26 cellular contexts compared by ENCODE assay signal in the genomic region with DNA sequence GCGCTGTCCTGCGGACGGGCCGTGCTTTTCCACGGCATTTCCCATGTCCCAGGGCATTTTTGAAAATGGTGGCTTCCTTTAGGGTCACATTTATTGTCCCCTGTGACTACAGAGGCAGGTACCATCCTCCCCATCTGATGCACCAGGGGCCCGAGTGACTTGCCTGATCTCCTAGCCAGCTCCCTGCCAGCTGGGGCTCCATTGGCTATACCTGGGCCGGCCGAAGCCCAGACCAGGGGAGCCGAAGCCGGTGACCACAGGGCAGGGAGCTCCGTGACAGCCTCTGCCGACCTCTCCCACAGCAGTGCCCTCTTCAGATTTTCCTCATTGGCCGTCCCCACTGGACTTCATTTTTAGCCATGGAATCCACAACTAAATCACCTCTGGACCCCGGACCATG.
"Had no signal": no experiment of that assay in that cellular context is flagged by ENCODE, and none has a peak within 500 bp of the region (broad histone marks: within the 10 kb centered on the region; RNA-seq: fewer than 3 reads in every experiment).

No MANE protein-coding gene starts in this region.

- H3K27me3 ChIP-seq: testis, thyroid gland, upper lobe of right lung, uterus, vagina had no signal

- H3K9me3 ChIP-seq: stomach, suprapubic skin, testis, thoracic aorta, thyroid gland, tibial artery, tibial nerve, transverse colon, upper lobe of left lung, upper lobe of right lung, uterus, vagina had no signal

- H3K4me3 ChIP-seq: stomach, suprapubic skin, testis, thoracic aorta, thyroid gland, tibial artery, tibial nerve, transverse colon, upper lobe of left lung, upper lobe of right lung, uterus, vagina had no signal

- H3K36me3 ChIP-seq: stomach, suprapubic skin, thoracic aorta, thyroid gland, tibial artery, tibial nerve, transverse colon, upper lobe of left lung, upper lobe of right lung, uterus, vagina had no signal

- H3K4me1 ChIP-seq: stomach, suprapubic skin, testis, thyroid gland, tibial artery, tibial nerve, transverse colon, upper lobe of left lung, upper lobe of right lung, uterus, vagina had no signal

- ATAC-seq: stimulated activated effector memory CD8-positive, alpha-beta T cell treated with anti-CD3 and anti-CD28 coated beads, Interleukin-12 subunit alpha, Interleukin-12 subunit beta, amount 100 ng/mL, for 72 hours; stimulated activated memory B cell treated with anti-CD40 and anti-IgM and Interleukin-4, amounts not matched to agents 10 μg/mL and 1 μg/mL and 100 μg/mL, for 72 hours; stimulated activated naive B cell treated with anti-CD40 and anti-IgM and Interleukin-4, amounts not matched to agents 10 μg/mL and 1 μg/mL and 100 μg/mL, for 72 hours; stimulated activated naive CD8-positive, alpha-beta T cell treated with anti-CD3 and anti-CD28 coated beads, Interleukin-15, amount 100 ng/mL, for 72 hours; stimulated activated naive CD8-positive, alpha-beta T cell treated with anti-CD3 and anti-CD28 coated beads, Interleukin-15, Interleukin-2, amounts not matched to agents 100 U/mL and 50 U/mL, for 24 hours; upper lobe of right lung had no signal

- DNase-seq: stimulated activated CD4-positive, alpha-beta T cell treated with anti-CD3 and anti-CD28 coated beads, Interleukin-2, amount 100 ng/mL, for 48 hours; stimulated activated CD4-positive, alpha-beta T cell treated with anti-CD3 and anti-CD28 coated beads, Interleukin-4, amount 100 ng/mL, for 1 hour; stimulated activated CD4-positive, alpha-beta T cell treated with anti-CD3 and anti-CD28 coated beads, Interleukin-4, amount 100 ng/mL, for 24 hours; stimulated activated CD4-positive, alpha-beta T cell treated with anti-CD3 and anti-CD28 coated beads, Interleukin-4, amount 100 ng/mL, for 4 hours; stimulated activated CD8-positive, alpha-beta memory T cell treated with anti-CD3 and anti-CD28 coated beads, Interleukin-4, amount 100 ng/mL, for 48 hours; stimulated activated naive B cell treated with anti-CD40 and anti-IgM and Interleukin-4, amounts not matched to agents 10 μg/mL and 1 μg/mL and 100 μg/mL, for 72 hours; stimulated activated naive CD4-positive, alpha-beta T cell; stimulated activated naive CD4-positive, alpha-beta T cell treated with Interleukin-2 at 50 U/mL for 16 hours; stimulated activated naive CD8-positive, alpha-beta T cell treated with anti-CD3 and anti-CD28 coated beads, Interleukin-15, amount 100 ng/mL, for 72 hours; stimulated activated naive CD8-positive, alpha-beta T cell treated with anti-CD3 and anti-CD28 coated beads, Interleukin-15, Interleukin-2, amounts not matched to agents 100 U/mL and 50 U/mL, for 24 hours; stomach; substantia nigra; testis; thyroid gland; tibial artery; transverse colon; trophoblast cell; upper lobe of right lung; uterus had no signal

- H3K27ac ChIP-seq: stomach, suprapubic skin, testis, thoracic aorta, thyroid gland, tibial artery, tibial nerve, transverse colon, upper lobe of left lung, upper lobe of right lung, uterus, vagina had no signal
